In the genomic region with DNA sequence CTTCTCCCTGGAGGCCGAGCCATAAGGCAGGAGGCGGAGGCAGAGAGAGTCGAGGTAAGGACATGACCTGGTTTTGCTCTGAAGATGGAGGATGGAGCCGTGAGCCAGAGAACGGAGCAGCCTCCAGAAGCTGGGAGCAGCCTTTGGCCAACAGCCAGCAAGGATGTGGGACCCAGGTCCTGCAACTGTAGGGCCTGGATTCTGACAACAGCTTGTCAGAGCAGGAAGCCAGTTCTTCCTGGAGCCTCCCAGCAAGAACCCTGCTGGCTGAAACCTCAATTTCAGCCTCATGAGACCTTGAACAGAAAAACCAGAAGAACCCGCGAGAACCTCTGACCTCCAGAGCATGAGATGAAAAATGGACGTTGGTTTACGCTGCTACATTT, we compare ENCODE assay signal across 1 cellular context.
TF ChIP-seq lines count a peak whose summit lies in the region.

No MANE protein-coding gene starts in this region.

TF ChIP-seq in K562, 482 proteins besides CTCF, POLR2A, EP300 and RAD21:
- peak; percentile 40; the same call in 1 of the 2 replicates for TF ChIP-seq NFIC (IDR thresholded peaks at IDR 0.05)
- no peak for TF ChIP-seq NFXL1 (CRISPR knock-in tag; IDR thresholded peaks at IDR 0.05)
